Comparison of ENCODE assay signal across 12 cellular contexts in genomic region chr6:13406781-13407180, GRCh38.
A peak's percentile ranks its signal among the peaks of the same experiment; 100 is the strongest.
DNase-seq lines count a peak whose midpoint lies in the region; ATAC-seq and TF ChIP-seq lines count a peak whose summit lies in the region.
"Had no signal": no experiment of that assay in that cellular context is flagged by ENCODE, and none has a peak within 500 bp of the region (broad histone marks: within the 10 kb centered on the region; RNA-seq: fewer than 3 reads in every experiment).

No MANE protein-coding gene starts in this region.

- no peaks in the 10 kb centered on the region for H3K27me3 Mint-ChIP-seq in natural killer cell (ENCODE audit: low read depth in 2 of 2)
- H3K27me3 Mint-ChIP-seq: activated CD4-positive, alpha-beta memory T cell treated with anti-CD3 and anti-CD28 coated beads, Interleukin-2, amount 10 ng/mL, durations not matched to agents 7 days and 5 days; brain; stimulated activated memory B cell treated with anti-CD40 and anti-IgM and Interleukin-4, amounts not matched to agents 10 μg/mL and 1 μg/mL and 100 μg/mL, for 72 hours had no signal

- H3K9me3 ChIP-seq in esophagus muscularis mucosa = no peaks in the 10 kb centered on the region

- ATAC-seq in natural killer cell = no peak
- ATAC-seq: stimulated activated memory B cell treated with anti-CD40 and anti-IgM and Interleukin-4, amounts not matched to agents 10 μg/mL and 1 μg/mL and 100 μg/mL, for 72 hours had no signal

- TF ChIP-seq POLR2A in esophagus muscularis mucosa (IDR thresholded peaks at IDR 0.05; ENCODE audit: low read depth) = no peak

- no peak overlapping the region for H3K4me3 ChIP-seq in esophagus muscularis mucosa
- H3K4me3 ChIP-seq: BLaER1 treated with 17β-estradiol and CSF1 and Interleukin-3, amounts not matched to agents 10 nM and 100 nM had no signal

- TF ChIP-seq EP300 in esophagus muscularis mucosa (IDR thresholded peaks at IDR 0.05) = no peak

- no peak overlapping the region for H3K4me3 Mint-ChIP-seq in natural killer cell
- H3K4me3 Mint-ChIP-seq: activated CD4-positive, alpha-beta memory T cell treated with anti-CD3 and anti-CD28 coated beads, Interleukin-2, amount 10 ng/mL, durations not matched to agents 7 days and 5 days; brain; stimulated activated memory B cell treated with anti-CD40 and anti-IgM and Interleukin-4, amounts not matched to agents 10 μg/mL and 1 μg/mL and 100 μg/mL, for 72 hours had no signal

- H3K36me3 Mint-ChIP-seq in natural killer cell = no peaks in the 10 kb centered on the region
- H3K36me3 Mint-ChIP-seq: brain; stimulated activated memory B cell treated with anti-CD40 and anti-IgM and Interleukin-4, amounts not matched to agents 10 μg/mL and 1 μg/mL and 100 μg/mL, for 72 hours had no signal

- peak overlapping the region; percentile 40 to 69 (median 54) for H3K27ac ChIP-seq in esophagus muscularis mucosa (replicated peaks in 1 of 4)
- H3K27ac ChIP-seq: BLaER1 treated with 17β-estradiol and CSF1 and Interleukin-3, amounts not matched to agents 10 nM and 100 nM had no signal

- peak overlapping the region; percentile 50 to 80 for H3K27ac Mint-ChIP-seq in natural killer cell
- H3K27ac Mint-ChIP-seq: activated CD4-positive, alpha-beta memory T cell treated with anti-CD3 and anti-CD28 coated beads, Interleukin-2, amount 10 ng/mL, durations not matched to agents 7 days and 5 days; stimulated activated memory B cell treated with anti-CD40 and anti-IgM and Interleukin-4, amounts not matched to agents 10 μg/mL and 1 μg/mL and 100 μg/mL, for 72 hours had no signal

- no peaks in the 10 kb centered on the region for H3K9me3 Mint-ChIP-seq in natural killer cell
- H3K9me3 Mint-ChIP-seq: activated CD4-positive, alpha-beta memory T cell treated with anti-CD3 and anti-CD28 coated beads, Interleukin-2, amount 10 ng/mL, durations not matched to agents 7 days and 5 days; brain; stimulated activated memory B cell treated with anti-CD40 and anti-IgM and Interleukin-4, amounts not matched to agents 10 μg/mL and 1 μg/mL and 100 μg/mL, for 72 hours had no signal

- TF ChIP-seq CTCF in esophagus muscularis mucosa (IDR thresholded peaks at IDR 0.05) (no peak), natural killer cell (IDR thresholded peaks at IDR 0.05) (no peak)

- H3K27me3 ChIP-seq in esophagus muscularis mucosa = no peaks in the 10 kb centered on the region
- H3K27me3 ChIP-seq: BLaER1 treated with 17β-estradiol and CSF1 and Interleukin-3, amounts not matched to agents 10 nM and 100 nM had no signal

- peaks cover 68 to 75% (median 72%) of the 10 kb centered on the region in 4 donors for H3K4me1 ChIP-seq in esophagus muscularis mucosa

- DNase-seq in CD1c-positive myeloid dendritic cell (ENCODE audit: extremely low spot score) = peak; percentile 54
- DNase-seq in NCI-H524 treated with DMSO at 0.1 percent for 48 hours (lab: John Stamatoyannopoulos, UW) = peak; percentile 36
- no peak for DNase-seq in esophagus muscularis mucosa (ENCODE audit: extremely low spot score)
- DNase-seq in natural killer cell = no peak
- no peak for DNase-seq in posterior cingulate gyrus
- no peak for DNase-seq in iPS-NIHi7 (ENCODE audit: extremely low spot score)
- no peak for DNase-seq in GOT3 (lab: John Stamatoyannopoulos, UW)
- no peak for DNase-seq in stimulated activated CD8-positive, alpha-beta memory T cell treated with anti-CD3 and anti-CD28 coated beads, Interleukin-4, amount 100 ng/mL, for 48 hours
- DNase-seq: activated CD4-positive, alpha-beta memory T cell treated with anti-CD3 and anti-CD28 coated beads, Interleukin-2, amount 10 ng/mL, durations not matched to agents 7 days and 5 days had no signal

- H3K36me3 ChIP-seq in esophagus muscularis mucosa = no peaks in the 10 kb centered on the region

- WGBS in esophagus muscularis mucosa = 90% methylated on average over 1 of the region's 1 CpG

- H3K4me1 Mint-ChIP-seq in natural killer cell = peaks cover 84% of the 10 kb centered on the region in 2 donors
- H3K4me1 Mint-ChIP-seq: activated CD4-positive, alpha-beta memory T cell treated with anti-CD3 and anti-CD28 coated beads, Interleukin-2, amount 10 ng/mL, durations not matched to agents 7 days and 5 days had no signal

- intact Hi-C loops in esophagus muscularis mucosa (cut with DNase I) (no loop called here), natural killer cell (cut with micrococcal nuclease) (no loop called here), posterior cingulate gyrus (cut with DNase I) (no loop called here)

Comparison
In these comparisons a context has a peak if more than half of its experiments do, and no peak if none do; other contexts are left out.
1. DNase-seq: peak in CD1c-positive myeloid dendritic cell (single experiment) and NCI-H524 treated with DMSO at 0.1 percent for 48 hours (single experiment); none in esophagus muscularis mucosa (single experiment), natural killer cell (single experiment), posterior cingulate gyrus (0 of 10), iPS-NIHi7 (single experiment), GOT3 (single experiment) and stimulated activated CD8-positive, alpha-beta memory T cell treated with anti-CD3 and anti-CD28 coated beads, Interleukin-4, amount 100 ng/mL, for 48 hours (single experiment).